In genomic region chr17:44005527-44005864, GRCh38 we compare ENCODE assay signal across 10 cellular contexts. TPM values are rescaled to one million over a fixed set of nuclear protein-coding genes. Genes with fewer than 3 reads are reported as not detected.
DNase-seq lines count a peak whose midpoint lies in the region; ATAC-seq and TF ChIP-seq lines count a peak whose summit lies in the region.
"Had no signal": no experiment of that assay in that cellular context is flagged by ENCODE, and none has a peak within 500 bp of the region (broad histone marks: within the 10 kb centered on the region; RNA-seq: fewer than 3 reads in every experiment).

No MANE protein-coding gene starts in this region.

- no peaks in the 10 kb centered on the region for H3K36me3 ChIP-seq in CD8-positive, alpha-beta T cell (ENCODE audit: insufficient read depth, low read length)
- peaks cover 0 to 10% of the 10 kb centered on the region in 2 donors for H3K36me3 ChIP-seq in psoas muscle (ENCODE audit: insufficient read depth in 1 of 2, low read depth in 1 of 2)
- H3K36me3 ChIP-seq: SJCRH30 had no signal

- peak overlapping the region; percentile 50 for H3K4me3 ChIP-seq in CD8-positive, alpha-beta T cell (ENCODE audit: low read depth, low read length)
- H3K4me3 ChIP-seq in right cardiac atrium (ENCODE audit: low read length) (peak overlapping the region; percentile 36), psoas muscle (peak overlapping the region; percentile 69)

- no peak overlapping the region for H3K27ac ChIP-seq in CD8-positive, alpha-beta T cell (ENCODE audit: low read depth, low read length)
- H3K27ac ChIP-seq in right cardiac atrium (ENCODE audit: low read length): no peak overlapping the region
- no peak overlapping the region for H3K27ac ChIP-seq in psoas muscle
- H3K27ac ChIP-seq: SJCRH30 had no signal

- POLR2A ChIA-PET in CD8-positive, alpha-beta T cell (lab: Charles Lee): no interaction called here

- WGBS in right cardiac atrium: 9% methylated on average over 20 of the region's 20 CpGs
- WGBS in psoas muscle, 3 donors: 4 to 8% (median 7%) methylated on average over 20 of the region's 20 CpGs

- peaks cover 30% of the 10 kb centered on the region for H3K4me1 ChIP-seq in CD8-positive, alpha-beta T cell (ENCODE audit: insufficient read depth, low read length)
- peaks cover 3% of the 10 kb centered on the region for H3K4me1 ChIP-seq in right cardiac atrium (ENCODE audit: control insufficient read depth, insufficient read depth, low read length)
- H3K4me1 ChIP-seq in psoas muscle: peaks cover 30% of the 10 kb centered on the region
- H3K4me1 ChIP-seq: SJCRH30 had no signal

- CTCF ChIA-PET in CD8-positive, alpha-beta T cell (lab: Charles Lee): no interaction called here

- intact Hi-C loops in CD8-positive, alpha-beta T cell (cut with DNase I, micrococcal nuclease): loop anchor here (5.0 kb wide), 1 partner anchor 182 kb away; the partner anchor contains the start of gene TMUB2 (in 2 of the 2)
- intact Hi-C loops in right cardiac atrium (cut with DNase I): loop anchor here in 1 of 4 donors (5.0 kb wide), 1 partner anchor 37 kb away; no protein-coding TSS in a partner anchor
- intact Hi-C loops in psoas muscle (cut with DNase I): no loop called here

- no peak for DNase-seq in CD8-positive, alpha-beta T cell
- DNase-seq in T-helper 17 cell (no peak), right cardiac atrium (no peak), psoas muscle (peak in 1 of 2 donors; percentile 54), NCI-H226 (no peak), HFFc6 (no peak), HPDE6-E6E7 (ENCODE audit: extremely low spot score) (no peak)
- DNase-seq: SJCRH30 had no signal

- H3K27me3 Mint-ChIP-seq in CD8-positive, alpha-beta T cell (ENCODE audit: low read depth): peaks cover 5% of the 10 kb centered on the region
- H3K27me3 Mint-ChIP-seq in T-helper 17 cell: no peaks in the 10 kb centered on the region
- peaks cover 4% of the 10 kb centered on the region for H3K27me3 Mint-ChIP-seq in HFFc6 (ENCODE audit: insufficient read depth)

- H3K9me3 ChIP-seq in CD8-positive, alpha-beta T cell (ENCODE audit: low read length): no peaks in the 10 kb centered on the region
- no peaks in the 10 kb centered on the region for H3K9me3 ChIP-seq in T-helper 17 cell (ENCODE audit: control insufficient read depth, low read length, poor library complexity, severe bottlenecking)
- no peaks in the 10 kb centered on the region for H3K9me3 ChIP-seq in right cardiac atrium (ENCODE audit: control insufficient read depth, low read length)
- no peaks in the 10 kb centered on the region for H3K9me3 ChIP-seq in psoas muscle
- H3K9me3 ChIP-seq: SJCRH30 had no signal

- H3K9me3 Mint-ChIP-seq in CD8-positive, alpha-beta T cell: no peaks in the 10 kb centered on the region
- no peaks in the 10 kb centered on the region for H3K9me3 Mint-ChIP-seq in HFFc6
- H3K9me3 Mint-ChIP-seq: nephron had no signal

- H3K36me3 Mint-ChIP-seq in CD8-positive, alpha-beta T cell: peaks cover 3% of the 10 kb centered on the region
- H3K36me3 Mint-ChIP-seq in T-helper 17 cell (ENCODE audit: low read depth) (peaks cover under 1% of the 10 kb centered on the region), HFFc6 (ENCODE audit: low read depth) (0 out of 2 replicates have a peak, but pooled peaks cover 3% of the 10 kb centered on the region)

- H3K4me3 Mint-ChIP-seq in CD8-positive, alpha-beta T cell: peak overlapping the region; percentile 88
- peak overlapping the region; percentile 94 for H3K4me3 Mint-ChIP-seq in T-helper 17 cell
- H3K4me3 Mint-ChIP-seq in HFFc6: no peak overlapping the region

- no peak for TF ChIP-seq CTCF in CD8-positive, alpha-beta T cell (IDR thresholded peaks at IDR 0.05)
- TF ChIP-seq CTCF in psoas muscle (IDR thresholded peaks at IDR 0.05) (no peak), HFFc6 (IDR thresholded peaks at IDR 0.05) (no peak)

- H3K27me3 ChIP-seq in CD8-positive, alpha-beta T cell (ENCODE audit: insufficient read depth, low read length): no peaks in the 10 kb centered on the region
- H3K27me3 ChIP-seq in right cardiac atrium (ENCODE audit: control insufficient read depth, insufficient read depth): no peaks in the 10 kb centered on the region
- peaks cover 0 to 49% (median 19%) of the 10 kb centered on the region in 3 donors for H3K27me3 ChIP-seq in psoas muscle (ENCODE audit: insufficient read depth in 3 of 3, low read length in 2 of 3)

- ATAC-seq in CD8-positive, alpha-beta T cell: no peak
- ATAC-seq in T-helper 17 cell (no peak), right cardiac atrium (no peak), psoas muscle (no peak), GM21515 (IDR thresholded peaks at IDR 0.05; ENCODE audit: unreplicated experiment) (no peak)

- H3K27ac Mint-ChIP-seq in CD8-positive, alpha-beta T cell: no peak overlapping the region
- no peak overlapping the region for H3K27ac Mint-ChIP-seq in T-helper 17 cell
- no peak overlapping the region for H3K27ac Mint-ChIP-seq in HFFc6
- H3K27ac Mint-ChIP-seq: nephron had no signal

- H3K4me1 Mint-ChIP-seq in CD8-positive, alpha-beta T cell (ENCODE audit: low read depth): peaks cover 21% of the 10 kb centered on the region
- peaks cover 21% of the 10 kb centered on the region for H3K4me1 Mint-ChIP-seq in T-helper 17 cell
- peaks cover 47% of the 10 kb centered on the region for H3K4me1 Mint-ChIP-seq in HFFc6 (ENCODE audit: low read depth)

RNA-seq across cellular contexts. Expression of gene NAGS, which starts 1.1 kb away (rescaled TPM):
- under 1 TPM; 0.41 to 0.69 TPM for total RNA-seq in CD8-positive, alpha-beta T cell
- total RNA-seq in T-helper 17 cell (under 1 TPM; 0.21 to 0.42 TPM), right cardiac atrium (1 to 10 TPM; 1.2 to 4.0 (median 2.3) TPM), psoas muscle (under 1 TPM in 2 of 4 donors, not detected in 2; 0.20 to 0.28 TPM)
- polyA plus RNA-seq in right cardiac atrium (1.8 TPM), psoas muscle (10 to 100 TPM in 1 of 3 donors, under 1 TPM in 2; 0.10 to 13.5 (median 0.11) TPM)
- 1 to 10 TPM in 3 of 6 experiments, under 1 TPM in 3; 0.63 to 1.1 (median 0.91) TPM for total RNA-seq in HFFc6 (2021; fragmentation: NEBNext Ultra II Directional; extraction: Animal tissue kit (Norgen Biotek cat#: 25700))

RNA-seq across cellular contexts. Expression of gene TMEM101, which starts 9.3 kb away (rescaled TPM):
- total RNA-seq in CD8-positive, alpha-beta T cell: 1 to 10 TPM; 8.1 to 8.7 TPM
- total RNA-seq in T-helper 17 cell (10 to 100 TPM; 10.5 to 11.8 TPM), right cardiac atrium (10 to 100 TPM; 13.7 to 21.1 (median 19.3) TPM), psoas muscle (10 to 100 TPM; 13.2 to 25.4 (median 18.3) TPM)
- polyA plus RNA-seq in right cardiac atrium (19.8 TPM), psoas muscle (10 to 100 TPM; 22.2 to 52.6 (median 42.4) TPM)
- 10 to 100 TPM; 27.8 to 32.7 (median 29.2) TPM for total RNA-seq in HFFc6 (2021; fragmentation: NEBNext Ultra II Directional; extraction: Animal tissue kit (Norgen Biotek cat#: 25700))

RNA-seq across cellular contexts. Expression of gene PYY, which starts 51.8 kb away (rescaled TPM):
- not detected for total RNA-seq in CD8-positive, alpha-beta T cell
- not detected for total RNA-seq in T-helper 17 cell
- total RNA-seq in right cardiac atrium: not detected
- not detected for polyA plus RNA-seq in right cardiac atrium
- total RNA-seq in psoas muscle: not detected
- not detected for polyA plus RNA-seq in psoas muscle
- under 1 TPM in 1 of 6 experiments, not detected in 5; 0.43 TPM for total RNA-seq in HFFc6 (2021; fragmentation: NEBNext Ultra II Directional; extraction: Animal tissue kit (Norgen Biotek cat#: 25700))
- total RNA-seq: SJCRH30 had no signal

Comparison
In these comparisons a context has a peak if more than half of its experiments do, and no peak if none do; other contexts are left out.
1. intact Hi-C loops: an anchor here in CD8-positive, alpha-beta T cell (5.0 kb wide); none called in psoas muscle.